In the genomic region with DNA sequence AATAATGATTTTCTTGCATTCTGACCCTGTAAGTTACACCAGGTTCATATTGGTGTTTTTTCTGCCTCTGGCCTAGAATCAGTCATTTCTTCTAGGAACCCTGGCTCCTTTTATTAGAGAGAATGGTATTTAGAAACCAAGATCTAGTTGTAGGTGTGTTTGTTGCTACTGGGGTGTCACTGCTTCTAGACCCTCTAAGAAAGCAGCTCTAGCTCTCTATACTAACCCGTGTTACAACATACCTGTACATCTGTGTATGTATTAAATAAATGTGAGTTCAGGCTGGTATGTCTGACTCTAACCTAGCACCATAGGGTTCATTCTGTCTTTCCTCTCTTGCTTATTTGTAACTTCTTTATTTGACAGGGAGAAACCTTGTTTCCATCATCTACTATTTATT, we compare ENCODE assay signal across 13 cellular contexts.
"Had no signal": no experiment of that assay in that cellular context is flagged by ENCODE, and none has a peak within 500 bp of the region (broad histone marks: within the 10 kb centered on the region; RNA-seq: fewer than 3 reads in every experiment).

No MANE protein-coding gene starts in this region.

- H3K27ac Mint-ChIP-seq: neural progenitor cell; T-helper 2 cell treated with Interferon-gamma antibody and Interleukin-4, amounts not matched to agents 5 μg/mL and 100 μg/mL, for 36 hours had no signal

- H3K27me3 ChIP-seq: ascending aorta, dorsolateral prefrontal cortex, neural progenitor cell, pancreas, stomach, vagina had no signal

- H3K4me2 ChIP-seq: neural progenitor cell had no signal

- H3K9me3 Mint-ChIP-seq: T-helper 2 cell treated with Interferon-gamma antibody and Interleukin-4, amounts not matched to agents 5 μg/mL and 100 μg/mL, for 36 hours had no signal

- H3K9me3 ChIP-seq: ascending aorta, pancreas, stomach, vagina had no signal

- H3K4me1 Mint-ChIP-seq: neural progenitor cell had no signal

- H3K4me3 ChIP-seq: ascending aorta, neural progenitor cell, pancreas, stomach, vagina had no signal

- DNase-seq: activated gamma-delta T cell treated with Interleukin-2 at 50 U/mL for 16 hours; dorsolateral prefrontal cortex; foreskin melanocyte; islet precursor cell; left ventricle myocardium superior; pancreas; stimulated activated CD4-positive, alpha-beta T cell treated with anti-CD3 and anti-CD28 coated beads, Interleukin-15, amount 100 ng/mL, for 24 hours; stimulated activated CD4-positive, alpha-beta T cell treated with anti-CD3 and anti-CD28 coated beads, Interleukin-4, amount 100 ng/mL, for 24 hours; stomach had no signal

- H2AFZ ChIP-seq: neural progenitor cell had no signal

- H3K4me3 Mint-ChIP-seq: neural progenitor cell; T-helper 2 cell treated with Interferon-gamma antibody and Interleukin-4, amounts not matched to agents 5 μg/mL and 100 μg/mL, for 36 hours had no signal

- H3K36me3 ChIP-seq: ascending aorta, pancreas, vagina had no signal

- H3K27ac ChIP-seq: neural progenitor cell, pancreas, vagina had no signal

- H3K4me1 ChIP-seq: neural progenitor cell had no signal

- H3K9ac ChIP-seq: neural progenitor cell had no signal
